Comparison of ENCODE assay signal across 27 cellular contexts in genomic region chr3:172787746-172788145, GRCh38. TPM values are rescaled to one million over a fixed set of nuclear protein-coding genes. Genes with fewer than 3 reads are reported as not detected.
DNase-seq lines count a peak whose midpoint lies in the region; ATAC-seq and TF ChIP-seq lines count a peak whose summit lies in the region.
"Had no signal": no experiment of that assay in that cellular context is flagged by ENCODE, and none has a peak within 500 bp of the region (broad histone marks: within the 10 kb centered on the region; RNA-seq: fewer than 3 reads in every experiment).

No MANE protein-coding gene starts in this region.

- intact Hi-C loops in left ventricle myocardium superior (cut with micrococcal nuclease), result no loop called here

- peak overlapping the region; percentile 53; the same call in 1 of the 2 replicates for H3K27ac Mint-ChIP-seq in HFFc6
- no peak overlapping the region for H3K27ac Mint-ChIP-seq in nephron progenitor cell
- H3K27ac Mint-ChIP-seq: activated B cell treated with CpG ODN at 0.5 μM for 24 hours; activated CD4-positive, alpha-beta T cell treated with anti-CD3 and anti-CD28 coated beads, Interleukin-2, amount 10 ng/mL, durations not matched to agents 7 days and 5 days; activated naive CD8-positive, alpha-beta T cell; CD4-positive, alpha-beta memory T cell; H9; natural killer cell had no signal

- ATAC-seq in HG03460 (IDR thresholded peaks at IDR 0.05; ENCODE audit: unreplicated experiment) (no peak), HG03457 (IDR thresholded peaks at IDR 0.05; ENCODE audit: unreplicated experiment) (no peak), left ventricle myocardium superior (no peak)
- ATAC-seq: mucosa of descending colon; natural killer cell; stimulated activated naive CD8-positive, alpha-beta T cell treated with anti-CD3 and anti-CD28 coated beads, Interleukin-15, Interleukin-2, amounts not matched to agents 100 U/mL and 50 U/mL, for 24 hours had no signal

- H3K4me1 Mint-ChIP-seq in HFFc6 (ENCODE audit: low read depth), result peaks cover 24% of the 10 kb centered on the region
- H3K4me1 Mint-ChIP-seq in nephron progenitor cell, result no peaks in the 10 kb centered on the region
- H3K4me1 Mint-ChIP-seq: activated B cell treated with CpG ODN at 0.5 μM for 24 hours; activated CD4-positive, alpha-beta T cell treated with anti-CD3 and anti-CD28 coated beads, Interleukin-2, amount 10 ng/mL, durations not matched to agents 7 days and 5 days had no signal

- no peaks in the 10 kb centered on the region for H3K9me3 Mint-ChIP-seq in HFFc6
- no peaks in the 10 kb centered on the region for H3K9me3 Mint-ChIP-seq in nephron progenitor cell
- H3K9me3 Mint-ChIP-seq: activated B cell treated with CpG ODN at 0.5 μM for 24 hours; activated CD4-positive, alpha-beta T cell treated with anti-CD3 and anti-CD28 coated beads, Interleukin-2, amount 10 ng/mL, durations not matched to agents 7 days and 5 days; H9; natural killer cell had no signal

- TF ChIP-seq CTCF in HFFc6 (IDR thresholded peaks at IDR 0.05) (no peak), cardiac fibroblast (IDR thresholded peaks at IDR 0.05; ENCODE audit: low read depth, low read length) (no peak), foreskin fibroblast (IDR thresholded peaks at IDR 0.05; ENCODE audit: low read depth, low read length) (no peak), nephron progenitor cell (IDR thresholded peaks at IDR 0.05) (no peak)

- no peak overlapping the region for H3K4me3 Mint-ChIP-seq in HFFc6
- no peak overlapping the region for H3K4me3 Mint-ChIP-seq in nephron progenitor cell
- H3K4me3 Mint-ChIP-seq: activated B cell treated with CpG ODN at 0.5 μM for 24 hours; activated CD4-positive, alpha-beta T cell treated with anti-CD3 and anti-CD28 coated beads, Interleukin-2, amount 10 ng/mL, durations not matched to agents 7 days and 5 days; activated naive CD8-positive, alpha-beta T cell; CD4-positive, alpha-beta memory T cell; H9; natural killer cell had no signal

- H3K27me3 Mint-ChIP-seq in HFFc6 (ENCODE audit: insufficient read depth) (no peaks in the 10 kb centered on the region), nephron progenitor cell (ENCODE audit: low read depth, poor library complexity) (no peaks in the 10 kb centered on the region)
- H3K27me3 Mint-ChIP-seq: activated B cell treated with CpG ODN at 0.5 μM for 24 hours; activated CD4-positive, alpha-beta T cell treated with anti-CD3 and anti-CD28 coated beads, Interleukin-2, amount 10 ng/mL, durations not matched to agents 7 days and 5 days; activated naive CD8-positive, alpha-beta T cell; CD4-positive, alpha-beta memory T cell had no signal

- H3K4me3 ChIP-seq in cardiac fibroblast (replicated peaks in 1 of 2; ENCODE audit: low read depth in 2 of 2, low read length in 2 of 2) (no peak overlapping the region), foreskin fibroblast (ENCODE audit: low read depth in 1 of 2, low read length in 2 of 2) (no peak overlapping the region)
- H3K4me3 ChIP-seq: ascending aorta, lung, mucosa of descending colon had no signal

- H3K36me3 Mint-ChIP-seq in HFFc6 (ENCODE audit: low read depth) (peaks cover 23% of the 10 kb centered on the region), nephron progenitor cell (ENCODE audit: low read depth) (peaks cover 52% of the 10 kb centered on the region)

- DNase-seq in AG08395 (ENCODE audit: low spot score) (peak; percentile 10), HFFc6 (peak; percentile 44), cardiac fibroblast (ENCODE audit: low read depth in 2 of 2) (peak; percentile 14 to 24), foreskin fibroblast (peak; percentile 41 to 66), nephron progenitor cell (no peak), left ventricle myocardium superior (no peak)
- DNase-seq: 8988T; activated B cell treated with CpG ODN at 0.5 μM for 24 hours; activated CD4-positive, alpha-beta T cell treated with anti-CD3 and anti-CD28 coated beads, Interleukin-2, amount 10 ng/mL, durations not matched to agents 7 days and 5 days; activated effector memory CD4-positive, alpha-beta T cell treated with Interleukin-2 at 50 U/mL for 16 hours; CD4-positive, alpha-beta memory T cell; DMS 273 treated with DMSO at 0.1 percent for 48 hours; H9; mucosa of descending colon; natural killer cell; NCI-H1417; NCI-H2029; NCI-H524 treated with DMSO at 0.1 percent for 48 hours; retina; stimulated activated CD4-positive, alpha-beta T cell treated with anti-CD3 and anti-CD28 coated beads, Interleukin-2, amount 100 ng/mL, for 24 hours; stimulated activated naive CD8-positive, alpha-beta T cell treated with anti-CD3 and anti-CD28 coated beads, Interleukin-15, Interleukin-2, amounts not matched to agents 100 U/mL and 50 U/mL, for 24 hours; T-helper 1 cell had no signal

RNA-seq across cellular contexts. Expression of gene ECT2, which starts 37.2 kb away (rescaled TPM):
- total RNA-seq in HFFc6 (2021; fragmentation: NEBNext Ultra II Directional; extraction: Animal tissue kit (Norgen Biotek cat#: 25700)), result 10 to 100 TPM; 29.1 to 62.4 (median 50.6) TPM
- total RNA-seq in left ventricle myocardium superior, result 4.8 TPM

Comparison
In these comparisons a context has a peak if more than half of its experiments do, and no peak if none do; other contexts are left out.
1. DNase-seq: peak in AG08395 (single experiment), HFFc6 (single experiment), cardiac fibroblast (2 of 2) and foreskin fibroblast (2 of 2); none in nephron progenitor cell (single experiment) and left ventricle myocardium superior (single experiment).